In genomic region chr19:47697863-47698609, GRCh38 we compare ENCODE assay signal across 8 cellular contexts. TPM values are rescaled to one million over a fixed set of nuclear protein-coding genes. Genes with fewer than 3 reads are reported as not detected.
A peak's percentile ranks its signal among the peaks of the same experiment; 100 is the strongest.
DNase-seq lines count a peak whose midpoint lies in the region; ATAC-seq and TF ChIP-seq lines count a peak whose summit lies in the region.

No MANE protein-coding gene starts in this region.

- intact Hi-C loops in Panc1 (cut with micrococcal nuclease; ENCODE audit: unreplicated experiment): no loop called here
- intact Hi-C loops in activated T-helper 1 cell treated with anti-CD3 and anti-CD28 coated beads, Interleukin-12 subunit alpha, Interleukin-12 subunit beta, Interleukin-2, Interleukin-4 antibody, amounts not matched to agents 30 ng/mL and 10 ng/mL and 1 ng/mL, durations not matched to agents 14 hours and 24 hours and 36 hours (cut with micrococcal nuclease): loop anchor here (1.0 to 2.0 kb wide), 3 partner anchors 87 to 262 kb away; partner anchors contain the start of gene NAPA

- no peaks in the 10 kb centered on the region for H3K9me3 Mint-ChIP-seq in activated T-helper 1 cell treated with anti-CD3 and anti-CD28 coated beads, Interleukin-12 subunit alpha, Interleukin-12 subunit beta, Interleukin-2, Interleukin-4 antibody, amounts not matched to agents 30 ng/mL and 10 ng/mL and 1 ng/mL, durations not matched to agents 14 hours and 24 hours and 36 hours
- no peaks in the 10 kb centered on the region for H3K9me3 Mint-ChIP-seq in natural killer cell treated with Interleukin-12 subunit alpha and Interleukin-12 subunit beta and Interleukin-15 and Interleukin-18, amount 100 ng/mL, for 72 hours

- no peaks in the 10 kb centered on the region for H3K36me3 ChIP-seq in Panc1 (ENCODE audit: control insufficient read depth, insufficient read depth, low read length)

- in situ Hi-C loops in Panc1 (cut with HindIII; ENCODE audit: low pct_unique_long_range_greater_than_20kb, low sequenced_read_pairs): no loop called here

- no peak overlapping the region for H3K4me3 Mint-ChIP-seq in activated T-helper 1 cell treated with anti-CD3 and anti-CD28 coated beads, Interleukin-12 subunit alpha, Interleukin-12 subunit beta, Interleukin-2, Interleukin-4 antibody, amounts not matched to agents 30 ng/mL and 10 ng/mL and 1 ng/mL, durations not matched to agents 14 hours and 24 hours and 36 hours
- no peak overlapping the region for H3K4me3 Mint-ChIP-seq in natural killer cell treated with Interleukin-12 subunit alpha and Interleukin-12 subunit beta and Interleukin-15 and Interleukin-18, amount 100 ng/mL, for 72 hours

- H3K27me3 Mint-ChIP-seq in activated T-helper 1 cell treated with anti-CD3 and anti-CD28 coated beads, Interleukin-12 subunit alpha, Interleukin-12 subunit beta, Interleukin-2, Interleukin-4 antibody, amounts not matched to agents 30 ng/mL and 10 ng/mL and 1 ng/mL, durations not matched to agents 14 hours and 24 hours and 36 hours (ENCODE audit: insufficient read depth): no peaks in the 10 kb centered on the region
- no peaks in the 10 kb centered on the region for H3K27me3 Mint-ChIP-seq in natural killer cell treated with Interleukin-12 subunit alpha and Interleukin-12 subunit beta and Interleukin-15 and Interleukin-18, amount 100 ng/mL, for 72 hours

- no peaks in the 10 kb centered on the region for H3K9me3 ChIP-seq in Panc1 (ENCODE audit: control insufficient read depth, insufficient read depth, low read depth, low read length)

- BruUV-seq in Panc1 (replicated peaks; lab: Mats Ljungman, UMichigan): no TSS peak

- H3K27ac ChIP-seq in Panc1 (ENCODE audit: low read length) (peak overlapping the region; percentile 51; the same call in 1 of the 2 replicates), substantia nigra (ENCODE audit: low read depth, low read length, poor library complexity, severe bottlenecking) (peak overlapping the region; percentile 81)

- H3K4me1 ChIP-seq in Panc1 (ENCODE audit: control insufficient read depth, insufficient read depth, low read length): no peaks in the 10 kb centered on the region

- POLR2A ChIA-PET in Panc1 (lab: Charles Lee): no interaction called here

- H3K4me3 ChIP-seq in Panc1 (ENCODE audit: low read depth in 2 of 2, low read length in 2 of 2) (no peak overlapping the region), fibroblast of pulmonary artery (replicated peaks; ENCODE audit: low read depth, low read length) (no peak overlapping the region)

- no peaks in the 10 kb centered on the region for H3K4me1 Mint-ChIP-seq in activated T-helper 1 cell treated with anti-CD3 and anti-CD28 coated beads, Interleukin-12 subunit alpha, Interleukin-12 subunit beta, Interleukin-2, Interleukin-4 antibody, amounts not matched to agents 30 ng/mL and 10 ng/mL and 1 ng/mL, durations not matched to agents 14 hours and 24 hours and 36 hours (ENCODE audit: low read depth)
- peaks cover 0 to 6% of the 10 kb centered on the region in 2 donors for H3K4me1 Mint-ChIP-seq in natural killer cell treated with Interleukin-12 subunit alpha and Interleukin-12 subunit beta and Interleukin-15 and Interleukin-18, amount 100 ng/mL, for 72 hours (ENCODE audit: low read depth in 2 of 2)

- CTCF ChIA-PET in Panc1 (lab: Charles Lee): interaction anchor here (1.0 kb wide), 1 partner anchor 261 kb away, joined by 4 read pairs; no protein-coding TSS in a partner anchor

- H3K27me3 ChIP-seq in Panc1 (ENCODE audit: control insufficient read depth, insufficient read depth, low read length): no peaks in the 10 kb centered on the region

- peak; percentile 92 for DNase-seq in DMS 273 (lab: John Stamatoyannopoulos, UW; ENCODE audit: unreplicated experiment)
- peak; percentile 94 for DNase-seq in HuH-7 (ENCODE audit: low spot score)
- peak; percentile 67 for DNase-seq in Panc1 (ENCODE audit: low read depth, low spot score)
- DNase-seq in activated T-helper 1 cell treated with anti-CD3 and anti-CD28 coated beads, Interleukin-12 subunit alpha, Interleukin-12 subunit beta, Interleukin-2, Interleukin-4 antibody, amounts not matched to agents 30 ng/mL and 10 ng/mL and 1 ng/mL, durations not matched to agents 14 hours and 24 hours and 36 hours (ENCODE audit: low spot score): peak; percentile 38
- DNase-seq in fibroblast of pulmonary artery (ENCODE audit: low read depth): peak; percentile 90
- no peak for DNase-seq in natural killer cell treated with Interleukin-12 subunit alpha and Interleukin-12 subunit beta and Interleukin-15 and Interleukin-18, amount 100 ng/mL, for 72 hours (ENCODE audit: low spot score)
- DNase-seq in substantia nigra (lab: John Stamatoyannopoulos, UW): peak in 48 of 49 donors; percentile 29 to 88 (median 70)

- peak; percentile 94 for TF ChIP-seq CTCF in Panc1 (IDR thresholded peaks at IDR 0.05)
- peak; percentile 100 for TF ChIP-seq CTCF in fibroblast of pulmonary artery (IDR thresholded peaks at IDR 0.05; ENCODE audit: low read length, missing control alignments)

- ATAC-seq in Panc1: peak; percentile 87
- ATAC-seq in natural killer cell treated with Interleukin-12 subunit alpha and Interleukin-12 subunit beta and Interleukin-15 and Interleukin-18, amount 100 ng/mL, for 72 hours: peak; percentile 46 to 67
- ATAC-seq in GM19035 (IDR thresholded peaks at IDR 0.05; ENCODE audit: unreplicated experiment): no peak

- H3K27ac Mint-ChIP-seq in activated T-helper 1 cell treated with anti-CD3 and anti-CD28 coated beads, Interleukin-12 subunit alpha, Interleukin-12 subunit beta, Interleukin-2, Interleukin-4 antibody, amounts not matched to agents 30 ng/mL and 10 ng/mL and 1 ng/mL, durations not matched to agents 14 hours and 24 hours and 36 hours: peak overlapping the region; percentile 23
- H3K27ac Mint-ChIP-seq in natural killer cell treated with Interleukin-12 subunit alpha and Interleukin-12 subunit beta and Interleukin-15 and Interleukin-18, amount 100 ng/mL, for 72 hours: no peak overlapping the region

- H3K36me3 Mint-ChIP-seq in activated T-helper 1 cell treated with anti-CD3 and anti-CD28 coated beads, Interleukin-12 subunit alpha, Interleukin-12 subunit beta, Interleukin-2, Interleukin-4 antibody, amounts not matched to agents 30 ng/mL and 10 ng/mL and 1 ng/mL, durations not matched to agents 14 hours and 24 hours and 36 hours (ENCODE audit: low read depth): peaks cover 9% of the 10 kb centered on the region
- H3K36me3 Mint-ChIP-seq in natural killer cell treated with Interleukin-12 subunit alpha and Interleukin-12 subunit beta and Interleukin-15 and Interleukin-18, amount 100 ng/mL, for 72 hours: no peaks in the 10 kb centered on the region

RNA-seq across cellular contexts. Expression of gene EHD2, which starts 15.2 kb away (rescaled TPM):
- total RNA-seq in Panc1 (2021; ENCODE audit: unreplicated experiment): 41.8 TPM
- 91.0 TPM for polyA plus RNA-seq in Panc1 (2012; ENCODE audit: insufficient read length)
- 0.29 and 0.54 TPM in 2 replicates for total RNA-seq in activated T-helper 1 cell treated with anti-CD3 and anti-CD28 coated beads, Interleukin-12 subunit alpha, Interleukin-12 subunit beta, Interleukin-2, Interleukin-4 antibody, amounts not matched to agents 30 ng/mL and 10 ng/mL and 1 ng/mL, durations not matched to agents 14 hours and 24 hours and 36 hours
- total RNA-seq in natural killer cell treated with Interleukin-12 subunit alpha and Interleukin-12 subunit beta and Interleukin-15 and Interleukin-18, amount 100 ng/mL, for 72 hours: not detected

RNA-seq across cellular contexts. Expression of gene NOP53, which starts 47.3 kb away (rescaled TPM):
- 64.3 TPM for total RNA-seq in Panc1 (2021; ENCODE audit: unreplicated experiment)
- polyA plus RNA-seq in Panc1 (2012; ENCODE audit: insufficient read length): 147 TPM
- 206 and 211 TPM in 2 replicates for total RNA-seq in activated T-helper 1 cell treated with anti-CD3 and anti-CD28 coated beads, Interleukin-12 subunit alpha, Interleukin-12 subunit beta, Interleukin-2, Interleukin-4 antibody, amounts not matched to agents 30 ng/mL and 10 ng/mL and 1 ng/mL, durations not matched to agents 14 hours and 24 hours and 36 hours
- 100 to 1,000 TPM; 180 to 213 TPM for total RNA-seq in natural killer cell treated with Interleukin-12 subunit alpha and Interleukin-12 subunit beta and Interleukin-15 and Interleukin-18, amount 100 ng/mL, for 72 hours

Comparison
In these comparisons a context has a peak if more than half of its experiments do, and no peak if none do; other contexts are left out.
1. RNA of gene EHD2, which starts 15.2 kb away (total RNA-seq): 41.8 TPM in Panc1 (single experiment); 0.29 to 0.54 TPM in activated T-helper 1 cell treated with anti-CD3 and anti-CD28 coated beads, Interleukin-12 subunit alpha, Interleukin-12 subunit beta, Interleukin-2, Interleukin-4 antibody, amounts not matched to agents 30 ng/mL and 10 ng/mL and 1 ng/mL, durations not matched to agents 14 hours and 24 hours and 36 hours and not detected in natural killer cell treated with Interleukin-12 subunit alpha and Interleukin-12 subunit beta and Interleukin-15 and Interleukin-18, amount 100 ng/mL, for 72 hours; every median in the first group is over 10 times any median in the second.